8 cellular contexts compared by ENCODE assay signal in the genomic region with DNA sequence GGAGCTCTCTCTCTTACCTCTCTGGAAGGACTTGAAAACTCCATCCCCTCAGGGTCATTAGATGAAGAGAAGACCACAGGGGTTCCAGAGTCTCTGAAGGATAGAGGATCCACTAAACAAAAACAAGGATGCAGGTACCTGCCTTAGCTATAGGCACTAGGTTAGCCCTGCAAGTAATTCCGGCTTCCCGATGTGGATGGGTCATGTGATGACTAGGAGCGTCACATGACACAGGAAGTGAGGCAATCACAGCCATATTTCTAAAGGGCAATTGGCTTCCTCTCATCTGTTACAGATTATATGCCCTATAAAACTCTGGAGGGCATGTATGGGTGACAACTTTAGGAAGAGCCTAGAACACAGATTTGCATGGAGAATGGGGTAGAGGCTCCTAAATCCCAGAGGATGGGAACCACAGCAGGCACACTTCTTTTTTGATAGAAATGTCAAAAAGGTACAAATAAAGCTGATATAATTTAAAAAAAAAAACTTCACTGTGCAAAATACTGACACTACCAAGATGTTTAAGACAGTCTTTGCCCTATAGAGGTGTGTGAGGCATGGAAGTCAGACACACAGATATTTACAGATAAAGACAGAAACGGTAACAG. TPM values are rescaled to one million over a fixed set of nuclear protein-coding genes. Genes with fewer than 3 reads are reported as not detected.
DNase-seq lines count a peak whose midpoint lies in the region; ATAC-seq and TF ChIP-seq lines count a peak whose summit lies in the region.

No MANE protein-coding gene starts in this region.

- H3K4me2 ChIP-seq in SK-N-SH = peak overlapping the region; percentile 79

- H3K27me3 ChIP-seq in SK-N-SH (ENCODE audit: insufficient read depth) = no peaks in the 10 kb centered on the region

- peak; percentile 20 for ATAC-seq in activated naive CD8-positive, alpha-beta T cell treated with anti-CD3 and anti-CD28 coated beads, Interleukin-2, amount 10 ng/mL, durations not matched to agents 7 days and 5 days (ENCODE audit: low read depth)
- ATAC-seq in omental fat pad (ENCODE audit: low FRiP score) (no peak), GM21367 (IDR thresholded peaks at IDR 0.05; ENCODE audit: unreplicated experiment) (no peak), GM19395 (IDR thresholded peaks at IDR 0.05; ENCODE audit: unreplicated experiment) (no peak)

- H3K36me3 ChIP-seq in SK-N-SH (replicated peaks in 1 of 2; ENCODE audit: control insufficient read depth in 1 of 2, insufficient read depth in 2 of 2, low read length in 1 of 2) = peaks cover 0 to 4% of the 10 kb centered on the region in 2 experiments

- peak overlapping the region; percentile 87 for H3K27ac Mint-ChIP-seq in activated naive CD8-positive, alpha-beta T cell treated with anti-CD3 and anti-CD28 coated beads, Interleukin-2, amount 10 ng/mL, durations not matched to agents 7 days and 5 days

- H3K9ac ChIP-seq in SK-N-SH = peak overlapping the region; percentile 70; the same call in 1 of the 2 replicates

- peak overlapping the region; percentile 53 for H3K4me3 ChIP-seq in GM12865 (ENCODE audit: low read depth, low read length)
- peak overlapping the region; percentile 51 to 68 for H3K4me3 ChIP-seq in SK-N-SH (ENCODE audit: low read depth in 2 of 2, low read length in 1 of 2)

- H3K4me3 Mint-ChIP-seq in activated naive CD8-positive, alpha-beta T cell treated with anti-CD3 and anti-CD28 coated beads, Interleukin-2, amount 10 ng/mL, durations not matched to agents 7 days and 5 days = peak overlapping the region; percentile 85

- H4K20me1 ChIP-seq in SK-N-SH (ENCODE audit: insufficient read depth) = no peaks in the 10 kb centered on the region

- H3K36me3 Mint-ChIP-seq in activated naive CD8-positive, alpha-beta T cell treated with anti-CD3 and anti-CD28 coated beads, Interleukin-2, amount 10 ng/mL, durations not matched to agents 7 days and 5 days = peaks cover 10% of the 10 kb centered on the region

- WGBS in SK-N-SH (ENCODE audit: low lambda C conversion rate) = 13% methylated on average over 4 of the region's 4 CpGs

- no peaks in the 10 kb centered on the region for H3K9me2 ChIP-seq in SK-N-SH

- CTCF ChIA-PET in SK-N-SH (lab: Yijun Ruan, JAX) = interaction anchor here (1.0 to 4.2 kb wide), 5 partner anchors 10 to 66 kb away, joined by 3 to 29 read pairs (median 3); a partner anchor contains a TSS

- H3K79me2 ChIP-seq in SK-N-SH (ENCODE audit: insufficient read depth) = peaks cover 28% of the 10 kb centered on the region

- DNase-seq in GM12865 (ENCODE audit: low read depth) = peak; percentile 79
- DNase-seq in NCI-H1105 (lab: John Stamatoyannopoulos, UW) = peak; percentile 77
- peak; percentile 82 for DNase-seq in SK-N-SH
- no peak for DNase-seq in activated naive CD8-positive, alpha-beta T cell treated with anti-CD3 and anti-CD28 coated beads, Interleukin-2, amount 10 ng/mL, durations not matched to agents 7 days and 5 days
- peak; percentile 59 to 95 (median 88) for DNase-seq in head of caudate nucleus
- peak; percentile 75 for DNase-seq in omental fat pad (ENCODE audit: low spot score)

- H3K9me3 ChIP-seq in SK-N-SH = no peaks in the 10 kb centered on the region

- H3K9me3 Mint-ChIP-seq in activated naive CD8-positive, alpha-beta T cell treated with anti-CD3 and anti-CD28 coated beads, Interleukin-2, amount 10 ng/mL, durations not matched to agents 7 days and 5 days = peaks cover 1% of the 10 kb centered on the region

- POLR2A ChIA-PET in SK-N-SH (lab: Yijun Ruan, JAX) = interaction anchor here (0.6 to 1.5 kb wide), 2 partner anchors 14 to 1067 kb away, joined by 4 read pairs; a partner anchor contains a TSS
- POLR2A ChIA-PET in activated naive CD8-positive, alpha-beta T cell treated with anti-CD3 and anti-CD28 coated beads, Interleukin-2, amount 10 ng/mL, durations not matched to agents 7 days and 5 days (lab: Charles Lee) = interaction anchor here (0.7 to 1.8 kb wide), 8 partner anchors 11 to 68 kb away, joined by 3 to 15 read pairs (median 4); a partner anchor contains a TSS

- H3K4me1 ChIP-seq in SK-N-SH (ENCODE audit: control insufficient read depth in 1 of 2, insufficient read depth in 2 of 2, low read depth in 1 of 2, low read length in 1 of 2) = peaks cover 0 to 24% of the 10 kb centered on the region in 2 experiments; a peak in 3 of 4 replicates

- H2AFZ ChIP-seq in SK-N-SH (ENCODE audit: low read depth) = peak overlapping the region; percentile 78

- peak in 1 of 2 experiments; percentile 20; a peak in 1 of 4 replicates for TF ChIP-seq EP300 in SK-N-SH (IDR thresholded peaks at IDR 0.05; ENCODE audit: borderline replicate concordance in 1 of 2, low read depth in 1 of 2, low read length in 1 of 2)

- H3K27me3 Mint-ChIP-seq in activated naive CD8-positive, alpha-beta T cell treated with anti-CD3 and anti-CD28 coated beads, Interleukin-2, amount 10 ng/mL, durations not matched to agents 7 days and 5 days = no peaks in the 10 kb centered on the region

- peak overlapping the region; percentile 13 to 69; a peak in 3 of 4 replicates for H3K27ac ChIP-seq in SK-N-SH (ENCODE audit: low read depth in 2 of 2, low read length in 1 of 2)

- intact Hi-C loops in head of caudate nucleus (cut with DNase I) = loop anchor here (5.0 kb wide), 1 partner anchor 34 kb away; a partner anchor contains a TSS

- TF ChIP-seq CTCF in GM12865 (IDR thresholded peaks at IDR 0.05; ENCODE audit: insufficient read depth, low read depth, low read length, missing control alignments) = no peak
- no peak for TF ChIP-seq CTCF in SK-N-SH (IDR thresholded peaks at IDR 0.05)
- no peak for TF ChIP-seq CTCF in omental fat pad (IDR thresholded peaks at IDR 0.05)

- TF ChIP-seq RAD21 in SK-N-SH (IDR thresholded peaks at IDR 0.05; ENCODE audit: low read length) = no peak

- H3K4me1 Mint-ChIP-seq in activated naive CD8-positive, alpha-beta T cell treated with anti-CD3 and anti-CD28 coated beads, Interleukin-2, amount 10 ng/mL, durations not matched to agents 7 days and 5 days = peaks cover 49% of the 10 kb centered on the region

- peaks cover 24% of the 10 kb centered on the region for H3F3A ChIP-seq in SK-N-SH (replicated peaks; ENCODE audit: insufficient read depth)

TF ChIP-seq in SK-N-SH, 30 proteins besides CTCF, POLR2A, EP300 and RAD21 (continues in another document):
- no peak for TF ChIP-seq FOXJ3 (CRISPR knock-in tag; IDR thresholded peaks at IDR 0.05)
- TF ChIP-seq MEF2A (IDR thresholded peaks at IDR 0.05; ENCODE audit: borderline replicate concordance, low read depth) = no peak
- TF ChIP-seq, protein P1, sequence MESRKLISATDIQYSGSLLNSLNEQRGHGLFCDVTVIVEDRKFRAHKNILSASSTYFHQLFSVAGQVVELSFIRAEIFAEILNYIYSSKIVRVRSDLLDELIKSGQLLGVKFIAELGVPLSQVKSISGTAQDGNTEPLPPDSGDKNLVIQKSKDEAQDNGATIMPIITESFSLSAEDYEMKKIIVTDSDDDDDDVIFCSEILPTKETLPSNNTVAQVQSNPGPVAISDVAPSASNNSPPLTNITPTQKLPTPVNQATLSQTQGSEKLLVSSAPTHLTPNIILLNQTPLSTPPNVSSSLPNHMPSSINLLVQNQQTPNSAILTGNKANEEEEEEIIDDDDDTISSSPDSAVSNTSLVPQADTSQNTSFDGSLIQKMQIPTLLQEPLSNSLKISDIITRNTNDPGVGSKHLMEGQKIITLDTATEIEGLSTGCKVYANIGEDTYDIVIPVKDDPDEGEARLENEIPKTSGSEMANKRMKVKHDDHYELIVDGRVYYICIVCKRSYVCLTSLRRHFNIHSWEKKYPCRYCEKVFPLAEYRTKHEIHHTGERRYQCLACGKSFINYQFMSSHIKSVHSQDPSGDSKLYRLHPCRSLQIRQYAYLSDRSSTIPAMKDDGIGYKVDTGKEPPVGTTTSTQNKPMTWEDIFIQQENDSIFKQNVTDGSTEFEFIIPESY (IDR thresholded peaks at IDR 0.05; ENCODE audit: borderline replicate concordance, low read depth) = peak; percentile 62; the same call in 1 of the 2 replicates

RNA-seq across cellular contexts. Expression of a gene that starts 14.1 kb away (rescaled TPM):
- 20.0 and 30.6 TPM in 2 replicates for polyA plus RNA-seq in SK-N-SH (2012; rRNA removed)
- polyA plus RNA-seq in SK-N-SH (2012; cell fraction: cytosol; rRNA removed) = 17.9 and 26.4 TPM in 2 replicates
- polyA plus RNA-seq in SK-N-SH (2012; cell fraction: nucleus; rRNA removed) = 42.8 and 45.5 TPM in 2 replicates
- 10 to 100 TPM; 26.0 to 29.4 TPM for total RNA-seq in activated naive CD8-positive, alpha-beta T cell treated with anti-CD3 and anti-CD28 coated beads, Interleukin-2, amount 10 ng/mL, durations not matched to agents 7 days and 5 days
- total RNA-seq in omental fat pad = 10 to 100 TPM in 3 of 4 donors, 1 to 10 TPM in 1; 8.7 to 13.4 (median 11.9) TPM

RNA-seq across cellular contexts. Expression of a gene that starts 21.0 kb away (rescaled TPM):
- polyA plus RNA-seq in SK-N-SH (2012; rRNA removed) = 193 and 225 TPM in 2 replicates
- polyA plus RNA-seq in SK-N-SH (2012; cell fraction: cytosol; rRNA removed) = 115 and 149 TPM in 2 replicates
- 125 and 162 TPM in 2 replicates for polyA plus RNA-seq in SK-N-SH (2012; cell fraction: nucleus; rRNA removed)
- total RNA-seq in activated naive CD8-positive, alpha-beta T cell treated with anti-CD3 and anti-CD28 coated beads, Interleukin-2, amount 10 ng/mL, durations not matched to agents 7 days and 5 days = 10 to 100 TPM; 81.7 to 84.2 TPM
- total RNA-seq in omental fat pad = 10 to 100 TPM; 48.2 to 72.9 (median 63.1) TPM

RNA-seq across cellular contexts. Expression of a gene that starts 32.1 kb away (rescaled TPM):
- 76.7 and 81.8 TPM in 2 replicates for polyA plus RNA-seq in SK-N-SH (2012; rRNA removed)
- 25.3 and 28.9 TPM in 2 replicates for polyA plus RNA-seq in SK-N-SH (2012; cell fraction: cytosol; rRNA removed)
- 484 and 490 TPM in 2 replicates for polyA plus RNA-seq in SK-N-SH (2012; cell fraction: nucleus; rRNA removed)
- total RNA-seq in activated naive CD8-positive, alpha-beta T cell treated with anti-CD3 and anti-CD28 coated beads, Interleukin-2, amount 10 ng/mL, durations not matched to agents 7 days and 5 days = 100 to 1,000 TPM; 110 to 112 TPM
- 10 to 100 TPM; 16.9 to 41.3 (median 32.7) TPM for total RNA-seq in omental fat pad

RNA-seq across cellular contexts. Expression of a gene that starts 32.7 kb away (rescaled TPM):
- polyA plus RNA-seq in SK-N-SH (2012; rRNA removed) = 79.1 TPM in 2 replicates
- polyA plus RNA-seq in SK-N-SH (2012; cell fraction: cytosol; rRNA removed) = 38.5 and 57.4 TPM in 2 replicates
- polyA plus RNA-seq in SK-N-SH (2012; cell fraction: nucleus; rRNA removed) = 75.0 and 79.6 TPM in 2 replicates
- total RNA-seq in activated naive CD8-positive, alpha-beta T cell treated with anti-CD3 and anti-CD28 coated beads, Interleukin-2, amount 10 ng/mL, durations not matched to agents 7 days and 5 days = 10 to 100 TPM; 31.5 to 31.7 TPM
- 10 to 100 TPM; 38.3 to 52.0 (median 40.8) TPM for total RNA-seq in omental fat pad

RNA-seq across cellular contexts. Expression of a gene that starts 33.5 kb away (rescaled TPM):
- polyA plus RNA-seq in SK-N-SH (2012; rRNA removed) = 124 and 162 TPM in 2 replicates
- polyA plus RNA-seq in SK-N-SH (2012; cell fraction: cytosol; rRNA removed) = 61.2 and 79.2 TPM in 2 replicates
- 430 and 590 TPM in 2 replicates for polyA plus RNA-seq in SK-N-SH (2012; cell fraction: nucleus; rRNA removed)
- total RNA-seq in activated naive CD8-positive, alpha-beta T cell treated with anti-CD3 and anti-CD28 coated beads, Interleukin-2, amount 10 ng/mL, durations not matched to agents 7 days and 5 days = 10 to 100 TPM; 25.1 to 26.3 TPM
- 10 to 100 TPM; 11.3 to 32.2 (median 25.0) TPM for total RNA-seq in omental fat pad
